In genomic region chr10:86366902-86367338, GRCh38 we compare ENCODE assay signal across 8 cellular contexts. TPM values are rescaled to one million over a fixed set of nuclear protein-coding genes. Genes with fewer than 3 reads are reported as not detected.
DNase-seq lines count a peak whose midpoint lies in the region; ATAC-seq and TF ChIP-seq lines count a peak whose summit lies in the region.

No MANE protein-coding gene starts in this region.

- peak; percentile 37 for ATAC-seq in HG02798 (IDR thresholded peaks at IDR 0.05; ENCODE audit: poor library complexity, unreplicated experiment)

- H3K27me3 ChIP-seq in BJ (ENCODE audit: control insufficient read depth, insufficient read depth, low read length) (peaks cover 33% of the 10 kb centered on the region), dorsolateral prefrontal cortex (peaks cover 0 to 3% (median 0%) of the 10 kb centered on the region in 45 donors), neural progenitor cell (peaks cover 100% of the 10 kb centered on the region)

- H3K27ac ChIP-seq in dorsolateral prefrontal cortex (peak overlapping the region in 58 of 59 donors; percentile 74 to 99 (median 94)), neural progenitor cell (no peak overlapping the region)

- peak overlapping the region; percentile 98 for H3K4me2 ChIP-seq in neural progenitor cell

- H3K27ac Mint-ChIP-seq in neural progenitor cell (no peak overlapping the region), glutamatergic neuron (ENCODE audit: unreplicated experiment) (no peak overlapping the region)

- H3K4me1 Mint-ChIP-seq in neural progenitor cell (peaks cover 13% of the 10 kb centered on the region), glutamatergic neuron (ENCODE audit: low read depth, unreplicated experiment) (peaks cover 1% of the 10 kb centered on the region)

- H3K4me1 ChIP-seq in neural progenitor cell, result peaks cover 3% of the 10 kb centered on the region

- H3K36me3 Mint-ChIP-seq in neural progenitor cell (no peaks in the 10 kb centered on the region), glutamatergic neuron (ENCODE audit: unreplicated experiment) (no peaks in the 10 kb centered on the region)

- intact Hi-C loops in dorsolateral prefrontal cortex (cut with DNase I), result loop anchor here in 1 of 2 donors (5.0 kb wide), 3 partner anchors 105 to 370 kb away; no protein-coding TSS in a partner anchor

- no peaks in the 10 kb centered on the region for H3K36me3 ChIP-seq in BJ (ENCODE audit: control insufficient read depth, insufficient read depth, low read length)
- H3K36me3 ChIP-seq in neural progenitor cell, result no peaks in the 10 kb centered on the region

- H3F3A ChIP-seq in neural progenitor cell (ENCODE audit: low read depth), result peaks cover 7% of the 10 kb centered on the region

- H3K4me3 Mint-ChIP-seq in neural progenitor cell (no peak overlapping the region), glutamatergic neuron (ENCODE audit: unreplicated experiment) (no peak overlapping the region)

- peaks cover 44% of the 10 kb centered on the region for H4K20me1 ChIP-seq in neural progenitor cell (ENCODE audit: low read depth)

- no peak overlapping the region for H3K9ac ChIP-seq in neural progenitor cell

- no peak for TF ChIP-seq CTCF in BJ (IDR thresholded peaks at IDR 0.05; ENCODE audit: insufficient read depth, low read depth, low read length)
- TF ChIP-seq CTCF in dorsolateral prefrontal cortex (IDR thresholded peaks at IDR 0.05 in 54 of 56, conservative IDR thresholded peaks at IDR 0.05 in 2 of 56; ENCODE audit: low read depth in 1 of 56, partially characterized antibody in 56 of 56), result peak in 2 of 56 donors; percentile 3 to 10
- TF ChIP-seq CTCF in neural progenitor cell (IDR thresholded peaks at IDR 0.05), result no peak
- TF ChIP-seq CTCF in glutamatergic neuron (IDR thresholded peaks at IDR 0.05; ENCODE audit: partially characterized antibody, unreplicated experiment), result no peak

- peak overlapping the region; percentile 91 for H2AFZ ChIP-seq in neural progenitor cell (replicated peaks)

- peaks cover 59% of the 10 kb centered on the region for H3K27me3 Mint-ChIP-seq in neural progenitor cell (ENCODE audit: insufficient read depth, low read depth)
- H3K27me3 Mint-ChIP-seq in glutamatergic neuron (ENCODE audit: unreplicated experiment), result peaks cover 38% of the 10 kb centered on the region

- H3K9me3 Mint-ChIP-seq in neural progenitor cell (peaks cover 2% of the 10 kb centered on the region), glutamatergic neuron (ENCODE audit: unreplicated experiment) (peaks cover 20% of the 10 kb centered on the region)

- POLR2A ChIA-PET in BJ (lab: Charles Lee), result no interaction called here

- H3K9me3 ChIP-seq in neural progenitor cell (ENCODE audit: low read depth), result no peaks in the 10 kb centered on the region

- H3K4me3 ChIP-seq in BJ (ENCODE audit: low read depth, low read length) (peak overlapping the region; percentile 25), dorsolateral prefrontal cortex (peak overlapping the region; percentile 56 to 91 (median 80)), neural progenitor cell (peak overlapping the region; percentile 55)

- no peaks in the 10 kb centered on the region for H3K79me2 ChIP-seq in neural progenitor cell (ENCODE audit: low read depth)

- CTCF ChIA-PET in BJ (lab: Yijun Ruan, JAX), result interaction anchor here (0.8 kb wide), 1 partner anchor 18 kb away, joined by 3 read pairs; no protein-coding TSS in a partner anchor

- DNase-seq in BJ (ENCODE audit: low read depth) (no peak), dorsolateral prefrontal cortex (peak in 1 of 10 donors; percentile 80), neural progenitor cell (ENCODE audit: low spot score) (no peak), glutamatergic neuron (no peak), HK-2 (ENCODE audit: unreplicated experiment) (no peak), occipital lobe (lab: John Stamatoyannopoulos, UW) (no peak), ecto neural progenitor cell (ENCODE audit: low spot score) (no peak)

RNA-seq across cellular contexts. Expression of gene GRID1, which starts 0.3 kb away (rescaled TPM):
- 0.20 and 0.49 TPM in 2 replicates for polyA plus RNA-seq in BJ (2011; rRNA removed)
- 0.85 and 0.87 TPM in 2 replicates for polyA minus RNA-seq in BJ (2011; rRNA and poly(A)+ RNA removed)
- 10 to 100 TPM; 34.8 to 69.0 (median 50.5) TPM for total RNA-seq in dorsolateral prefrontal cortex
- total RNA-seq in neural progenitor cell (ENCODE audit: low replicate concordance), result 0.31 TPM in 1 of 2 replicates, not detected in the other
- total RNA-seq in glutamatergic neuron (ENCODE audit: unreplicated experiment), result 8.0 TPM
- 16.5 TPM for total RNA-seq in occipital lobe

Comparison
In these comparisons a context has a peak if more than half of its experiments do, and no peak if none do; other contexts are left out.
1. H3K4me3 ChIP-seq: peak in every context shown above with its lines; median percentile 80 in dorsolateral prefrontal cortex; 55 in neural progenitor cell; 25 in BJ.